Comparison of ENCODE assay signal across 18 cellular contexts in genomic region chr1:59520194-59520593, GRCh38.
DNase-seq lines count a peak whose midpoint lies in the region; ATAC-seq and TF ChIP-seq lines count a peak whose summit lies in the region.
"Had no signal": no experiment of that assay in that cellular context is flagged by ENCODE, and none has a peak within 500 bp of the region (broad histone marks: within the 10 kb centered on the region; RNA-seq: fewer than 3 reads in every experiment).

No MANE protein-coding gene starts in this region.

- no peaks in the 10 kb centered on the region for H3K27me3 ChIP-seq in left ventricle myocardium inferior (ENCODE audit: low read depth)
- H3K27me3 ChIP-seq in heart left ventricle = no peaks in the 10 kb centered on the region
- no peaks in the 10 kb centered on the region for H3K27me3 ChIP-seq in prostate gland (replicated peaks; ENCODE audit: insufficient read depth)

- H3K4me1 ChIP-seq in left ventricle myocardium inferior = peaks cover 27% of the 10 kb centered on the region
- peaks cover 0 to 24% (median 17%) of the 10 kb centered on the region in 12 donors for H3K4me1 ChIP-seq in heart left ventricle
- no peaks in the 10 kb centered on the region for H3K4me1 ChIP-seq in prostate gland (replicated peaks)

- H3K36me3 ChIP-seq in left ventricle myocardium inferior = no peaks in the 10 kb centered on the region
- H3K36me3 ChIP-seq in heart left ventricle = no peaks in the 10 kb centered on the region
- no peaks in the 10 kb centered on the region for H3K36me3 ChIP-seq in prostate gland

- ATAC-seq in heart left ventricle (no peak), GM21390 (IDR thresholded peaks at IDR 0.05; ENCODE audit: unreplicated experiment) (no peak)

- TF ChIP-seq POLR2A in heart left ventricle (IDR thresholded peaks at IDR 0.05) = no peak
- TF ChIP-seq POLR2A in prostate gland (IDR thresholded peaks at IDR 0.05) = no peak

- no peak for DNase-seq in left ventricle myocardium inferior
- DNase-seq in heart left ventricle = no peak
- peak; percentile 79 for DNase-seq in fibroblast of mammary gland (ENCODE audit: low read depth)
- DNase-seq in prostate gland (ENCODE audit: low spot score) = no peak
- no peak for DNase-seq in SHP77 treated with DMSO at 0.1 percent for 48 hours (lab: John Stamatoyannopoulos, UW)
- DNase-seq in NCI-H1105 treated with DMSO at 0.1 percent for 48 hours (lab: John Stamatoyannopoulos, UW) = no peak
- no peak for DNase-seq in Kasumi-1 (lab: John Stamatoyannopoulos, UW)
- DNase-seq: 8988T; activated CD4-positive, alpha-beta T cell treated with anti-CD3 and anti-CD28 coated beads, Interleukin-2, amount 10 ng/mL, durations not matched to agents 7 days and 5 days; activated naive CD4-positive, alpha-beta T cell treated with anti-CD3 and anti-CD28 coated beads, Interleukin-2, amount 50 U/mL, for 16 hours; CD4-positive, CD25-positive, alpha-beta regulatory T cell; DND-41; MM.1S; NCI-H2081; NCI-H69; stimulated activated CD4-positive, alpha-beta T cell treated with anti-CD3 and anti-CD28 coated beads, Interleukin-4, amount 100 ng/mL, for 1 hour had no signal

- TF ChIP-seq CTCF in left ventricle myocardium inferior (IDR thresholded peaks at IDR 0.05; ENCODE audit: borderline replicate concordance) (no peak), heart left ventricle (IDR thresholded peaks at IDR 0.05) (no peak), fibroblast of mammary gland (conservative IDR thresholded peaks at IDR 0.05; ENCODE audit: control insufficient read depth, insufficient read depth, low read depth, low read length) (no peak), prostate gland (IDR thresholded peaks at IDR 0.05) (no peak)

- H3K4me3 ChIP-seq in left ventricle myocardium inferior (no peak overlapping the region), heart left ventricle (no peak overlapping the region), fibroblast of mammary gland (ENCODE audit: control insufficient read depth, low read depth, low read length) (no peak overlapping the region), prostate gland (no peak overlapping the region)
- H3K4me3 ChIP-seq: lung had no signal

- WGBS in heart left ventricle, 4 donors = 59 to 69% (median 64%) methylated on average over 3 of the region's 3 CpGs
- 71% methylated on average over 3 of the region's 3 CpGs for WGBS in prostate gland

- intact Hi-C loops in left ventricle myocardium inferior (cut with micrococcal nuclease) = no loop called here
- intact Hi-C loops in heart left ventricle (cut with DNase I) = loop anchor here in 1 of 10 donors (10.0 kb wide), 1 partner anchor 65 kb away; no protein-coding TSS in a partner anchor
- intact Hi-C loops in prostate gland (cut with DNase I) = no loop called here

- peak overlapping the region; percentile 63 for H3K27ac ChIP-seq in left ventricle myocardium inferior (replicated peaks)
- H3K27ac ChIP-seq in heart left ventricle = peak overlapping the region in 3 of 12 donors; percentile 25 to 61 (median 60)
- H3K27ac ChIP-seq in prostate gland = peak overlapping the region; percentile 14 to 63

- H3K9me3 ChIP-seq in left ventricle myocardium inferior (replicated peaks) (no peaks in the 10 kb centered on the region), heart left ventricle (no peaks in the 10 kb centered on the region), prostate gland (no peaks in the 10 kb centered on the region)
